In genomic region chr3:146133436-146133835, GRCh38 we compare ENCODE assay signal across 2 cellular contexts.
A peak's percentile ranks its signal among the peaks of the same experiment; 100 is the strongest.
TF ChIP-seq lines count a peak whose summit lies in the region.

No MANE protein-coding gene starts in this region.

TF ChIP-seq in A549, 52 proteins besides CTCF, POLR2A, EP300 and RAD21:
- TF ChIP-seq MYC (IDR thresholded peaks at IDR 0.05; ENCODE audit: borderline replicate concordance, low read length) (no peak), NFE2L2 (conservative IDR thresholded peaks at IDR 0.05; ENCODE audit: low read length) (no peak), HEYL (CRISPR knock-in tag; IDR thresholded peaks at IDR 0.05) (no peak), RCOR1 (IDR thresholded peaks at IDR 0.05; ENCODE audit: low read depth, low read length) (no peak), CBX2 (IDR thresholded peaks at IDR 0.05; ENCODE audit: borderline replicate concordance, low read depth) (no peak), MAX (IDR thresholded peaks at IDR 0.05) (no peak), E2F6 (IDR thresholded peaks at IDR 0.05; ENCODE audit: borderline replicate concordance, low read depth) (no peak), JUN (IDR thresholded peaks at IDR 0.05) (no peak), KDM5A (IDR thresholded peaks at IDR 0.05) (no peak), POLR2AphosphoS2 (conservative IDR thresholded peaks at IDR 0.05; ENCODE audit: low read length) (no peak), HOXB13 (CRISPR knock-in tag; IDR thresholded peaks at IDR 0.05; ENCODE audit: low read depth) (no peak), ESRRA (IDR thresholded peaks at IDR 0.05; ENCODE audit: borderline replicate concordance, low read length) (no peak), JUNB (IDR thresholded peaks at IDR 0.05) (no peak), ZC3H11A (IDR thresholded peaks at IDR 0.05) (no peak), FOSL2 (IDR thresholded peaks at IDR 0.05) (no peak), FOSL2 (CRISPR knock-in tag; IDR thresholded peaks at IDR 0.05) (no peak), PHF8 (IDR thresholded peaks at IDR 0.05; ENCODE audit: borderline replicate concordance, low read depth) (no peak), ELK1 (IDR thresholded peaks at IDR 0.05; ENCODE audit: low read depth, low read length) (no peak), CHD2 (IDR thresholded peaks at IDR 0.05; ENCODE audit: low read length, partially characterized antibody) (no peak), CHD4 (IDR thresholded peaks at IDR 0.05; ENCODE audit: borderline replicate concordance) (no peak)

TF ChIP-seq in HepG2, 621 proteins besides CTCF, POLR2A, EP300 and RAD21:
- TF ChIP-seq CREB1 (IDR thresholded peaks at IDR 0.05) (no peak), CREB1 (CRISPR knock-in tag; IDR thresholded peaks at IDR 0.05) (0 out of 2 replicates have a peak, but pooled peaks have one; percentile 17), RNF219 (CRISPR knock-in tag; IDR thresholded peaks at IDR 0.05) (no peak), SOX13 (IDR thresholded peaks at IDR 0.05) (no peak), SOX13 (CRISPR knock-in tag; conservative IDR thresholded peaks at IDR 0.05 in 1 of 2, IDR thresholded peaks at IDR 0.05 in 1 of 2) (peak in 1 of 2 experiments; percentile 45; a peak in 1 of 4 replicates), ZNF337 (CRISPR knock-in tag; IDR thresholded peaks at IDR 0.05; ENCODE audit: borderline replicate concordance, low read depth) (no peak), NCOA2 (CRISPR knock-in tag; IDR thresholded peaks at IDR 0.05) (peak; percentile 36; the same call in 1 of the 2 replicates), ZSCAN29 (CRISPR knock-in tag; conservative IDR thresholded peaks at IDR 0.05) (no peak), SAP130 (CRISPR knock-in tag; IDR thresholded peaks at IDR 0.05; ENCODE audit: low read depth) (0 out of 2 replicates have a peak, but pooled peaks have one; percentile 17), ZSCAN5A (CRISPR knock-in tag; IDR thresholded peaks at IDR 0.05; ENCODE audit: borderline replicate concordance) (no peak), RERE (CRISPR knock-in tag; IDR thresholded peaks at IDR 0.05; ENCODE audit: low read depth) (no peak)
